ENCODE assay signal across 8 cellular contexts in the genomic region with DNA sequence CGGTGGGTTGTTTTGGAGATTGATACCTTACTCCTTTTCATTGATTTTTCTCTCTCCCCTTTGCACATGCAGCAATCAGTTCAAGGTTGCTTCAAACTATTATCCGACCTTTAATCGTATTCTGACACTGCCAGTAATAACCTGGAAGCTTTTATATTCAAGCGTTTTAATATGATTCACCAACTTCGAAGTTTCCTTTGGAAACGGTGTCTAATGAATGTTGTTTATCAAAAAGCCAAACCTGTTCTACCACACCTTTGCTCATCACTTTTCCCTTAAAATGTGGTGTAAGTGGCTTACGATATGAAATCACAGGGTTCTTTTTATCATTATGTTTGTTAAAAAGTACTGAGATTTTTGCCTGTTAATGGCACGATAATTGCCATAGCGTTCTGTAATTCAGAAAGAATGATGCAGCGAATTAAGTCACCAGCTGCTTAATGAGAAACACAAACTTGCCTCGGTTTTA. TPM values are rescaled to one million over a fixed set of nuclear protein-coding genes. Genes with fewer than 3 reads are reported as not detected.
DNase-seq lines count a peak whose midpoint lies in the region; ATAC-seq and TF ChIP-seq lines count a peak whose summit lies in the region.

No MANE protein-coding gene starts in this region.

- 3 to 8% (median 4%) methylated on average over 11 of the region's 11 CpGs for WGBS in stomach, 5 donors

- DNase-seq in activated T-cell treated with anti-CD3 and anti-CD28 coated beads, Interleukin-2, amount 50 U/mL, for 72 hours = no peak
- DNase-seq in activated T-cell treated with anti-CD3 and anti-CD28 coated beads for 4 hours (no peak), immature natural killer cell (no peak), stomach (no peak), NCI-H2171 (lab: John Stamatoyannopoulos, UW) (no peak), HK-2 (ENCODE audit: unreplicated experiment) (no peak), foreskin melanocyte (no peak)

- no peak for TF ChIP-seq POLR2A in stomach (IDR thresholded peaks at IDR 0.05)

- TF ChIP-seq CTCF in stomach (IDR thresholded peaks at IDR 0.05) = no peak

- peak overlapping the region; percentile 94 to 99 for H3K4me3 Mint-ChIP-seq in activated T-cell treated with anti-CD3 and anti-CD28 coated beads, Interleukin-2, amount 50 U/mL, for 72 hours
- H3K4me3 Mint-ChIP-seq in activated T-helper 17 cell treated with anti-CD3 and anti-CD28 coated beads, Interleukin-2, amount 50 U/mL, for 72 hours = peak overlapping the region; percentile 86
- peak overlapping the region; percentile 86 to 97 (median 95) for H3K4me3 Mint-ChIP-seq in immature natural killer cell

- peak overlapping the region; percentile 98 for H3K27ac Mint-ChIP-seq in activated T-cell treated with anti-CD3 and anti-CD28 coated beads, Interleukin-2, amount 50 U/mL, for 72 hours
- H3K27ac Mint-ChIP-seq in activated T-helper 17 cell treated with anti-CD3 and anti-CD28 coated beads, Interleukin-2, amount 50 U/mL, for 72 hours = peak overlapping the region; percentile 93
- peak overlapping the region; percentile 82 to 97 (median 92) for H3K27ac Mint-ChIP-seq in immature natural killer cell

- no peaks in the 10 kb centered on the region for H3K9me3 Mint-ChIP-seq in activated T-cell treated with anti-CD3 and anti-CD28 coated beads, Interleukin-2, amount 50 U/mL, for 72 hours
- no peaks in the 10 kb centered on the region for H3K9me3 Mint-ChIP-seq in activated T-helper 17 cell treated with anti-CD3 and anti-CD28 coated beads, Interleukin-2, amount 50 U/mL, for 72 hours
- H3K9me3 Mint-ChIP-seq in immature natural killer cell = no peaks in the 10 kb centered on the region

- H3K4me1 ChIP-seq in stomach = peaks cover 0 to 56% (median 26%) of the 10 kb centered on the region in 4 donors

- peak overlapping the region; percentile 95 to 98 (median 97) for H3K27ac ChIP-seq in stomach

- no peaks in the 10 kb centered on the region for H3K27me3 Mint-ChIP-seq in activated T-cell treated with anti-CD3 and anti-CD28 coated beads, Interleukin-2, amount 50 U/mL, for 72 hours (ENCODE audit: low read depth)
- no peaks in the 10 kb centered on the region for H3K27me3 Mint-ChIP-seq in activated T-helper 17 cell treated with anti-CD3 and anti-CD28 coated beads, Interleukin-2, amount 50 U/mL, for 72 hours
- peaks cover 14 to 19% (median 15%) of the 10 kb centered on the region in 3 donors for H3K27me3 Mint-ChIP-seq in immature natural killer cell (ENCODE audit: low read depth in 3 of 3)

- no peaks in the 10 kb centered on the region for H3K36me3 ChIP-seq in stomach

- intact Hi-C loops in stomach (cut with DNase I; ENCODE audit: low total_unique reads) = no loop called here

- ATAC-seq in activated T-cell treated with anti-CD3 and anti-CD28 coated beads, Interleukin-2, amount 50 U/mL, for 72 hours (replicated peaks in 1 of 2) = no peak
- ATAC-seq in activated T-helper 17 cell treated with anti-CD3 and anti-CD28 coated beads, Interleukin-2, amount 50 U/mL, for 72 hours (replicated peaks) = no peak

- H3K36me3 Mint-ChIP-seq in activated T-cell treated with anti-CD3 and anti-CD28 coated beads, Interleukin-2, amount 50 U/mL, for 72 hours (ENCODE audit: insufficient read depth in 2 of 2) = peaks cover 7 to 9% of the 10 kb centered on the region in 2 donors
- H3K36me3 Mint-ChIP-seq in activated T-helper 17 cell treated with anti-CD3 and anti-CD28 coated beads, Interleukin-2, amount 50 U/mL, for 72 hours (ENCODE audit: low read depth) = peaks cover 28% of the 10 kb centered on the region
- H3K36me3 Mint-ChIP-seq in immature natural killer cell = no peaks in the 10 kb centered on the region

- peaks cover 61% of the 10 kb centered on the region for H3K4me1 Mint-ChIP-seq in activated T-cell treated with anti-CD3 and anti-CD28 coated beads, Interleukin-2, amount 50 U/mL, for 72 hours (ENCODE audit: low read depth)
- peaks cover 15% of the 10 kb centered on the region for H3K4me1 Mint-ChIP-seq in activated T-helper 17 cell treated with anti-CD3 and anti-CD28 coated beads, Interleukin-2, amount 50 U/mL, for 72 hours
- H3K4me1 Mint-ChIP-seq in immature natural killer cell = peaks cover 42 to 69% of the 10 kb centered on the region in 2 donors

- H3K9me3 ChIP-seq in stomach = no peaks in the 10 kb centered on the region

- TF ChIP-seq EP300 in stomach (IDR thresholded peaks at IDR 0.05) = no peak

- H3K27me3 ChIP-seq in stomach = no peaks in the 10 kb centered on the region

- peak overlapping the region; percentile 78 to 85 (median 83) for H3K4me3 ChIP-seq in stomach

RNA-seq across cellular contexts. Expression of a gene that starts 0.7 kb away (rescaled TPM):
- total RNA-seq in activated T-cell treated with anti-CD3 and anti-CD28 coated beads, Interleukin-2, amount 50 U/mL, for 72 hours = 10 to 100 TPM; 22.1 to 28.7 TPM
- 10 to 100 TPM; 13.0 to 20.2 TPM for total RNA-seq in activated T-helper 17 cell treated with anti-CD3 and anti-CD28 coated beads, Interleukin-2, amount 50 U/mL, for 72 hours
- polyA plus RNA-seq in immature natural killer cell (1 to 10 TPM; 2.9 to 5.4 (median 3.1) TPM), stomach (1 to 10 TPM; 5.9 to 9.3 (median 8.6) TPM)
- 10 to 100 TPM; 15.2 to 56.2 (median 29.1) TPM for total RNA-seq in stomach
